12 cellular contexts compared by ENCODE assay signal in the genomic region with DNA sequence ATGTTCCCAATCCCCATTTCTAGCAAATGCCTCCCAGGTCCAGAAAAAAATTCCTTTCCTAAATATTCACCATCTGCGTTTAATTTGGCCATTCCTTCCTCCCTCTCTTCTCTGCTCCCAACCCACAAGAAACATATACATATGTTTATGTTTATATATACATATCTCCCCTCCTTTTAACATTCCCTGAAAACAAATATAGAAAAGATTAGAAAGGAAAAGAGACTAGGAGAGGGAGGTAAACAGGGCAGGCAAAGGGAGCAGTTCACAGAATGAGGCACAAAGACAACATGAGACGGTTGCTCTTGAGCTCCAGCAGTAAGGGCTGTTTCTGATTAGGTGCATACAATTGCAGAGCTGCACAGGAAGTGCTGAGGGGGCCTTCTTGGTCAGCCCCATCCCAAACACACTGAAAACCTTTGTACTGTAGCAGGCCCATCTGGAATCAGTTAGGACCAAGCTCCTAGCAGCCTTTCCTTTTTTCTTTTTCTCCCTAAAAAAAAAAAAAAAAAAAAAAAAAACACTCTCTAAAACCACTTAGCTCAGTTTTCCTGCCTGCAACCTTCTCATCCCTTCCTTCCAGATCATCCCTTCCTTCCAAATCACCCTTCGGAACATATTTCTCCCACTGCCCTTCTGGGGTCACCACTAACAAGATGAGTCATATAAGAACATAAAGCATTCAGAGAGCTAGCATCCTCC. TPM values are rescaled to one million over a fixed set of nuclear protein-coding genes. Genes with fewer than 3 reads are reported as not detected.
DNase-seq lines count a peak whose midpoint lies in the region; ATAC-seq lines count a peak whose summit lies in the region.
"Had no signal": no experiment of that assay in that cellular context is flagged by ENCODE, and none has a peak within 500 bp of the region (broad histone marks: within the 10 kb centered on the region; RNA-seq: fewer than 3 reads in every experiment).

No MANE protein-coding gene starts in this region.

- no peak overlapping the region for H2AFZ ChIP-seq in ACC112 (ENCODE audit: low read length, unreplicated experiment)

- peaks cover 36% of the 10 kb centered on the region for H3K27me3 Mint-ChIP-seq in T-helper 17 cell
- H3K27me3 Mint-ChIP-seq in activated T-helper 17 cell treated with anti-CD3 and anti-CD28 coated beads, Interleukin-2, amount 50 U/mL, for 72 hours, result peaks cover 6% of the 10 kb centered on the region

- H3K4me1 Mint-ChIP-seq in T-helper 17 cell, result peaks cover 5% of the 10 kb centered on the region
- H3K4me1 Mint-ChIP-seq in activated T-helper 17 cell treated with anti-CD3 and anti-CD28 coated beads, Interleukin-2, amount 50 U/mL, for 72 hours, result no peaks in the 10 kb centered on the region

- H3K4me1 ChIP-seq in ACC112 (ENCODE audit: control insufficient read depth, insufficient read depth, low read length, unreplicated experiment), result peaks cover 41% of the 10 kb centered on the region
- peaks cover 3% of the 10 kb centered on the region for H3K4me1 ChIP-seq in mesendoderm (ENCODE audit: control insufficient read depth, low read depth, low read length)

- H3K36me3 Mint-ChIP-seq in T-helper 17 cell (ENCODE audit: low read depth), result peaks cover 5% of the 10 kb centered on the region
- no peaks in the 10 kb centered on the region for H3K36me3 Mint-ChIP-seq in activated T-helper 17 cell treated with anti-CD3 and anti-CD28 coated beads, Interleukin-2, amount 50 U/mL, for 72 hours (ENCODE audit: low read depth)

- H3K4me2 ChIP-seq in mesendoderm (ENCODE audit: low read length), result no peak overlapping the region

- H3K18ac ChIP-seq in mesendoderm (ENCODE audit: low read length), result no peak overlapping the region

- H3K27ac Mint-ChIP-seq in T-helper 17 cell, result no peak overlapping the region
- no peak overlapping the region for H3K27ac Mint-ChIP-seq in activated T-helper 17 cell treated with anti-CD3 and anti-CD28 coated beads, Interleukin-2, amount 50 U/mL, for 72 hours

- no peaks in the 10 kb centered on the region for H3K9me3 Mint-ChIP-seq in activated T-helper 17 cell treated with anti-CD3 and anti-CD28 coated beads, Interleukin-2, amount 50 U/mL, for 72 hours

- no peak overlapping the region for H2AK5ac ChIP-seq in mesendoderm (ENCODE audit: low read length)

- no peak overlapping the region for H3K4ac ChIP-seq in mesendoderm (ENCODE audit: low read depth, low read length)

- no peak for ATAC-seq in T-helper 17 cell
- ATAC-seq in activated T-helper 17 cell treated with anti-CD3 and anti-CD28 coated beads, Interleukin-2, amount 50 U/mL, for 72 hours (replicated peaks), result no peak

- no peak overlapping the region for H4K5ac ChIP-seq in mesendoderm (ENCODE audit: low read length)

- H3K79me2 ChIP-seq in ACC112 (ENCODE audit: control insufficient read depth, insufficient read depth, low read length, unreplicated experiment), result peaks cover 39% of the 10 kb centered on the region
- H3K79me2 ChIP-seq in mesendoderm (ENCODE audit: control insufficient read depth, insufficient read depth, low read length), result peaks cover 22% of the 10 kb centered on the region

- no peak overlapping the region for H2BK15ac ChIP-seq in mesendoderm (replicated peaks; ENCODE audit: low read depth)

- no peak overlapping the region for H3K9ac ChIP-seq in mesendoderm (ENCODE audit: low read length)

- H2BK120ac ChIP-seq in mesendoderm (ENCODE audit: low read depth, low read length), result no peak overlapping the region

- H3K27ac ChIP-seq in ACC112 (ENCODE audit: low read depth, low read length), result peak overlapping the region; percentile 51
- no peak overlapping the region for H3K27ac ChIP-seq in mesendoderm (ENCODE audit: low read depth, low read length)

- no CpG with 5 or more reads among the region's 3 CpGs for WGBS in mesendoderm (ENCODE audit: extremely low coverage, insufficient coverage, low lambda C conversion rate)

- H3K36me3 ChIP-seq in ACC112 (ENCODE audit: insufficient read depth, low read length), result no peaks in the 10 kb centered on the region
- H3K36me3 ChIP-seq in mesendoderm (ENCODE audit: control insufficient read depth, insufficient read depth, low read length), result no peaks in the 10 kb centered on the region
- H3K36me3 ChIP-seq: HAP-1 had no signal

- peaks cover 13% of the 10 kb centered on the region for H3K79me1 ChIP-seq in mesendoderm (ENCODE audit: low read length)

- no peak overlapping the region for H3K56ac ChIP-seq in mesendoderm (ENCODE audit: low read length)

- H4K8ac ChIP-seq in mesendoderm (ENCODE audit: low read depth, low read length), result no peak overlapping the region

- no peak overlapping the region for H3K4me3 Mint-ChIP-seq in T-helper 17 cell
- no peak overlapping the region for H3K4me3 Mint-ChIP-seq in activated T-helper 17 cell treated with anti-CD3 and anti-CD28 coated beads, Interleukin-2, amount 50 U/mL, for 72 hours

- H3K23ac ChIP-seq in mesendoderm (ENCODE audit: low read length), result no peak overlapping the region

- DNase-seq in HS-5 (ENCODE audit: low read depth) (peak; percentile 75), cerebellar cortex (ENCODE audit: low spot score) (peak; percentile 38), mesendoderm (peak; percentile 53), T-helper 17 cell (no peak), KG1 (lab: John Stamatoyannopoulos, UW) (no peak), GM19240 (ENCODE audit: insufficient read length, low spot score) (no peak)
- DNase-seq: DND-41; NCI-H1694 treated with DMSO at 0.1 percent for 48 hours; stimulated activated CD4-positive, alpha-beta T cell treated with anti-CD3 and anti-CD28 coated beads, Interleukin-12 subunit alpha, Interleukin-12 subunit beta, amount 100 ng/mL, for 4 hours had no signal

- no peaks in the 10 kb centered on the region for H3K9me3 ChIP-seq in T-helper 17 cell (ENCODE audit: control insufficient read depth, low read length, poor library complexity, severe bottlenecking)
- H3K9me3 ChIP-seq: HAP-1 had no signal

- no peak overlapping the region for H2BK5ac ChIP-seq in mesendoderm (ENCODE audit: low read length)

- H3K27me3 ChIP-seq in ACC112 (ENCODE audit: insufficient read depth, low read length) (no peaks in the 10 kb centered on the region), mesendoderm (ENCODE audit: insufficient read depth, low read length, poor library complexity) (no peaks in the 10 kb centered on the region)

- H3K4me3 ChIP-seq in ACC112 (ENCODE audit: low read depth, low read length), result peak overlapping the region; percentile 22; the same call in 1 of the 2 replicates
- H3K4me3 ChIP-seq in mesendoderm (ENCODE audit: low read length), result no peak overlapping the region
- H3K4me3 ChIP-seq: HAP-1 had no signal

RNA-seq across cellular contexts. Expression of a gene that starts 57.1 kb away (rescaled TPM):
- polyA plus RNA-seq in mesendoderm (2013, experiment 1 of 2), result 69.0 TPM
- 71.1 TPM for polyA plus RNA-seq in mesendoderm (2013, experiment 2 of 2)
- total RNA-seq in T-helper 17 cell, result under 1 TPM; 0.23 to 0.97 TPM
- 1 to 10 TPM; 4.0 to 4.3 TPM for total RNA-seq in activated T-helper 17 cell treated with anti-CD3 and anti-CD28 coated beads, Interleukin-2, amount 50 U/mL, for 72 hours

Comparison
In these comparisons a context has a peak if more than half of its experiments do, and no peak if none do; other contexts are left out.
1. DNase-seq: peak in HS-5 (single experiment), cerebellar cortex (single experiment) and mesendoderm (single experiment); none in T-helper 17 cell (0 of 3), KG1 (single experiment) and GM19240 (single experiment).